ENCODE assay signal across 28 cellular contexts in the genomic region with DNA sequence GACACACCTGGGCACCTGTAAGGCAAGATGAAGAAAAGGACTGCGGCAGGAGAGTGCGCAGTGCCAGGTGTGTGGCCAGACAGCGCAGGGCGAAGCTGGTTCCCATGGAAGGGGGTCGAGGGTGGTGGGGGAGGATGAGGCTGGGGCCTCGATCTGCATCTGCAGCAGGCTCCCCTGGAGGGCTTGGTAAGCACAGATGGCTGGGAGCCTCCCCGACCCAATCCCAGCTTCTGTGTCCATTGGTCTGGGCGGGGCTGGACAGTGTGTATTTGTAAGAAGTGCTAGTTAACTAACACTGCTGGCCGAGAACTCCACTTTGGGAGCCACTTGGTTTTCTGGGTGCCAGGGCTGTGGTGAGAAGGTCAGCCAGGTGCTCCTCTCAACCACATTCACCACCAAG.
"Had no signal": no experiment of that assay in that cellular context is flagged by ENCODE, and none has a peak within 500 bp of the region (broad histone marks: within the 10 kb centered on the region; RNA-seq: fewer than 3 reads in every experiment).

No MANE protein-coding gene starts in this region.

- H3K4me1 Mint-ChIP-seq: activated CD4-positive, alpha-beta T cell treated with anti-CD3 and anti-CD28 coated beads for 36 hours; activated CD4-positive, alpha-beta T cell treated with anti-CD3 and anti-CD28 coated beads, Interleukin-2, amount 10 ng/mL, durations not matched to agents 24 days and 14 days; activated CD8-positive, alpha-beta memory T cell treated with anti-CD3 and anti-CD28 coated beads, Interleukin-2, amount 10 ng/mL, durations not matched to agents 7 days and 5 days; activated naive CD4-positive, alpha-beta T cell treated with anti-CD3 and anti-CD28 coated beads, Interleukin-2, amount 50 U/mL, for 24 hours; activated naive CD8-positive, alpha-beta T cell treated with anti-CD3 and anti-CD28 coated beads for 36 hours; activated naive CD8-positive, alpha-beta T cell treated with anti-CD3 and anti-CD28 coated beads, Interleukin-2, amount 50 U/mL, for 24 hours; T-helper 17 cell had no signal

- H3K36me3 ChIP-seq: adrenal gland had no signal

- H3K9me3 Mint-ChIP-seq: activated naive CD4-positive, alpha-beta T cell treated with anti-CD3 and anti-CD28 coated beads for 36 hours; activated naive CD8-positive, alpha-beta T cell treated with anti-CD3 and anti-CD28 coated beads for 36 hours; activated naive CD8-positive, alpha-beta T cell treated with anti-CD3 and anti-CD28 coated beads, Interleukin-2, amount 50 U/mL, for 24 hours had no signal

- ATAC-seq: activated CD4-positive, alpha-beta T cell treated with anti-CD3 and anti-CD28 coated beads for 36 hours; activated CD8-positive, alpha-beta memory T cell treated with anti-CD3 and anti-CD28 coated beads, Interleukin-2, amount 10 ng/mL, durations not matched to agents 7 days and 5 days; activated CD8-positive, alpha-beta T cell treated with anti-CD3 and anti-CD28 coated beads, Interleukin-2, amount 10 ng/mL, durations not matched to agents 7 days and 5 days; activated naive CD8-positive, alpha-beta T cell treated with anti-CD3 and anti-CD28 coated beads, Interleukin-2, amount 50 U/mL, for 24 hours; body of pancreas; esophagus mucosa; T-helper 17 cell had no signal

- H3K4me1 ChIP-seq: adrenal gland, body of pancreas had no signal

- H3K27ac ChIP-seq: adrenal gland, body of pancreas, epithelial cell of prostate had no signal

- H3K27ac Mint-ChIP-seq: activated CD4-positive, alpha-beta memory T cell treated with anti-CD3 and anti-CD28 coated beads for 36 hours; activated CD4-positive, alpha-beta T cell treated with anti-CD3 and anti-CD28 coated beads for 36 hours; activated CD4-positive, alpha-beta T cell treated with anti-CD3 and anti-CD28 coated beads, Interleukin-2, amount 10 ng/mL, durations not matched to agents 24 days and 14 days; activated CD8-positive, alpha-beta memory T cell treated with anti-CD3 and anti-CD28 coated beads, Interleukin-2, amount 10 ng/mL, durations not matched to agents 7 days and 5 days; activated CD8-positive, alpha-beta T cell treated with anti-CD3 and anti-CD28 coated beads, Interleukin-2, amount 10 ng/mL, durations not matched to agents 7 days and 5 days; activated naive CD4-positive, alpha-beta T cell treated with anti-CD3 and anti-CD28 coated beads for 36 hours; activated naive CD4-positive, alpha-beta T cell treated with anti-CD3 and anti-CD28 coated beads, Interleukin-2, amount 50 U/mL, for 24 hours; activated naive CD8-positive, alpha-beta T cell treated with anti-CD3 and anti-CD28 coated beads for 36 hours; activated naive CD8-positive, alpha-beta T cell treated with anti-CD3 and anti-CD28 coated beads, Interleukin-2, amount 50 U/mL, for 24 hours; activated T-helper 1 cell treated with anti-CD3 and anti-CD28 coated beads, Interleukin-12 subunit alpha, Interleukin-12 subunit beta, Interleukin-2, Interleukin-4 antibody, amounts not matched to agents 30 ng/mL and 10 ng/mL and 1 ng/mL, durations not matched to agents 14 hours and 24 hours and 36 hours; activated T-helper 2 cell treated with anti-CD3 and anti-CD28 coated beads, Interferon-gamma antibody, Interleukin-2, Interleukin-4, amounts not matched to agents 10 μg/mL and 5 μg/mL and 100 μg/mL, durations not matched to agents 14 hours and 24 hours and 36 hours; T-helper 17 cell had no signal

- DNase-seq: activated CD4-positive, alpha-beta memory T cell treated with anti-CD3 and anti-CD28 coated beads for 36 hours; activated CD4-positive, alpha-beta T cell treated with anti-CD3 and anti-CD28 coated beads for 36 hours; activated CD4-positive, alpha-beta T cell treated with anti-CD3 and anti-CD28 coated beads, Interleukin-2, amount 10 ng/mL, durations not matched to agents 24 days and 14 days; activated CD4-positive, CD25-positive, alpha-beta regulatory T cell; activated CD4-positive, CD25-positive, alpha-beta regulatory T cell treated with anti-CD3 and anti-CD28 coated beads, Interleukin-2, amount 50 U/mL, for 72 hours; activated CD8-positive, alpha-beta memory T cell treated with anti-CD3 and anti-CD28 coated beads, Interleukin-2, amount 10 ng/mL, durations not matched to agents 7 days and 5 days; activated CD8-positive, alpha-beta memory T cell treated with anti-CD3 and anti-CD28 coated beads, Interleukin-2, amount 50 U/mL, for 4 hours; activated CD8-positive, alpha-beta T cell treated with anti-CD3 and anti-CD28 coated beads, Interleukin-2, amount 10 ng/mL, durations not matched to agents 7 days and 5 days; activated effector memory CD4-positive, alpha-beta T cell treated with anti-CD3 and anti-CD28 coated beads, Interleukin-2, amount 50 U/mL, for 16 hours; activated naive CD4-positive, alpha-beta T cell treated with anti-CD3 and anti-CD28 coated beads for 36 hours; activated naive CD8-positive, alpha-beta T cell treated with anti-CD3 and anti-CD28 coated beads for 36 hours; activated naive CD8-positive, alpha-beta T cell treated with anti-CD3 and anti-CD28 coated beads, Interleukin-2, amount 50 U/mL, for 24 hours; activated T-cell treated with anti-CD3 and anti-CD28 coated beads, Interleukin-2, amount 50 U/mL, for 1 hour; activated T-cell treated with anti-CD3 and anti-CD28 coated beads, Interleukin-2, amount 50 U/mL, for 48 hours; adrenal gland; amygdala; aorta; body of pancreas; caudate nucleus; effector CD8-positive, alpha-beta T cell; foreskin fibroblast; T-helper 1 cell; T-helper 17 cell had no signal

- H3K9me3 ChIP-seq: adrenal gland, body of pancreas had no signal

- H3K4me3 ChIP-seq: adrenal gland, body of pancreas had no signal

- H3K4me3 Mint-ChIP-seq: activated CD4-positive, alpha-beta memory T cell treated with anti-CD3 and anti-CD28 coated beads for 36 hours; activated CD4-positive, alpha-beta T cell treated with anti-CD3 and anti-CD28 coated beads for 36 hours; activated CD4-positive, alpha-beta T cell treated with anti-CD3 and anti-CD28 coated beads, Interleukin-2, amount 10 ng/mL, durations not matched to agents 24 days and 14 days; activated CD8-positive, alpha-beta memory T cell treated with anti-CD3 and anti-CD28 coated beads, Interleukin-2, amount 10 ng/mL, durations not matched to agents 7 days and 5 days; activated CD8-positive, alpha-beta T cell treated with anti-CD3 and anti-CD28 coated beads, Interleukin-2, amount 10 ng/mL, durations not matched to agents 7 days and 5 days; activated naive CD4-positive, alpha-beta T cell treated with anti-CD3 and anti-CD28 coated beads for 36 hours; activated naive CD4-positive, alpha-beta T cell treated with anti-CD3 and anti-CD28 coated beads, Interleukin-2, amount 50 U/mL, for 24 hours; activated naive CD8-positive, alpha-beta T cell treated with anti-CD3 and anti-CD28 coated beads for 36 hours; activated naive CD8-positive, alpha-beta T cell treated with anti-CD3 and anti-CD28 coated beads, Interleukin-2, amount 50 U/mL, for 24 hours; activated T-helper 1 cell treated with anti-CD3 and anti-CD28 coated beads, Interleukin-12 subunit alpha, Interleukin-12 subunit beta, Interleukin-2, Interleukin-4 antibody, amounts not matched to agents 30 ng/mL and 10 ng/mL and 1 ng/mL, durations not matched to agents 14 hours and 24 hours and 36 hours; T-helper 17 cell had no signal

- H3K27me3 ChIP-seq: adrenal gland, body of pancreas had no signal

- H3K36me3 Mint-ChIP-seq: activated CD4-positive, alpha-beta memory T cell treated with anti-CD3 and anti-CD28 coated beads for 36 hours; activated CD8-positive, alpha-beta memory T cell treated with anti-CD3 and anti-CD28 coated beads, Interleukin-2, amount 10 ng/mL, durations not matched to agents 7 days and 5 days; activated naive CD4-positive, alpha-beta T cell treated with anti-CD3 and anti-CD28 coated beads, Interleukin-2, amount 50 U/mL, for 24 hours; activated naive CD8-positive, alpha-beta T cell treated with anti-CD3 and anti-CD28 coated beads for 36 hours had no signal

- H3K27me3 Mint-ChIP-seq: activated CD4-positive, alpha-beta memory T cell treated with anti-CD3 and anti-CD28 coated beads for 36 hours; activated CD4-positive, alpha-beta T cell treated with anti-CD3 and anti-CD28 coated beads for 36 hours; activated CD4-positive, alpha-beta T cell treated with anti-CD3 and anti-CD28 coated beads, Interleukin-2, amount 10 ng/mL, durations not matched to agents 24 days and 14 days; activated CD8-positive, alpha-beta memory T cell treated with anti-CD3 and anti-CD28 coated beads, Interleukin-2, amount 10 ng/mL, durations not matched to agents 7 days and 5 days; activated naive CD4-positive, alpha-beta T cell treated with anti-CD3 and anti-CD28 coated beads, Interleukin-2, amount 50 U/mL, for 24 hours; activated naive CD8-positive, alpha-beta T cell treated with anti-CD3 and anti-CD28 coated beads for 36 hours; activated naive CD8-positive, alpha-beta T cell treated with anti-CD3 and anti-CD28 coated beads, Interleukin-2, amount 50 U/mL, for 24 hours; T-helper 17 cell had no signal
